Comparison of ENCODE assay signal across 27 cellular contexts in the genomic region with DNA sequence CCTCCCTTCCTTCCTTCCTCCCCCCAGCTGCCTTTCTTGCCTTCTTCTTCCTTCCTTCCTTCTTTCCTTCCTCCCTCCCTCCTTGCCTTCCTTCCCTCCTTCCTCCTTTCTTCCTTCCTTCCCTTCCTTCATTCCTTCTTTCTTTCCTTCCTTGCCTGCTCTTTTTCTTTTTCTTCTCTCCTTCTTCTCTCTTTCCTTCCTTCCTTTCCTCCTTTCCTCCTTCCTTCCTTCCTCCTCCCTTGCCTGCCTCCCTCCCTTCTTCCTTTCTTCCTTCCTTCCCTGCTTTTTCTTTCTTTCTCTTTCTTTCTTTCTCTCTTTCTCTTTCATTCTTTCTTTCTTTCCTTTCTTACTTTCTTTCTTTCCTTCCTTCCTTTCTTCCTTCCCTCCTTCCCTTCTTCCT.
"Had no signal": no experiment of that assay in that cellular context is flagged by ENCODE, and none has a peak within 500 bp of the region (broad histone marks: within the 10 kb centered on the region; RNA-seq: fewer than 3 reads in every experiment).

No MANE protein-coding gene starts in this region.

- DNase-seq: stimulated activated CD4-positive, alpha-beta T cell treated with anti-CD3 and anti-CD28 coated beads, Interleukin-2, amount 100 ng/mL, for 48 hours; stimulated activated CD4-positive, alpha-beta T cell treated with anti-CD3 and anti-CD28 coated beads, Interleukin-4, amount 100 ng/mL, for 1 hour; stimulated activated CD4-positive, alpha-beta T cell treated with anti-CD3 and anti-CD28 coated beads, Interleukin-4, amount 100 ng/mL, for 24 hours; stimulated activated CD4-positive, alpha-beta T cell treated with anti-CD3 and anti-CD28 coated beads, Interleukin-4, amount 100 ng/mL, for 4 hours; stimulated activated CD8-positive, alpha-beta memory T cell treated with anti-CD3 and anti-CD28 coated beads, Interleukin-4, amount 100 ng/mL, for 48 hours; stimulated activated naive B cell treated with anti-CD40 and anti-IgM and Interleukin-4, amounts not matched to agents 10 μg/mL and 1 μg/mL and 100 μg/mL, for 72 hours; stimulated activated naive CD4-positive, alpha-beta T cell; stimulated activated naive CD4-positive, alpha-beta T cell treated with Interleukin-2 at 50 U/mL for 16 hours; stimulated activated naive CD8-positive, alpha-beta T cell treated with anti-CD3 and anti-CD28 coated beads, Interleukin-15, amount 100 ng/mL, for 72 hours; stimulated activated naive CD8-positive, alpha-beta T cell treated with anti-CD3 and anti-CD28 coated beads, Interleukin-15, Interleukin-2, amounts not matched to agents 100 U/mL and 50 U/mL, for 24 hours; stomach; substantia nigra; testis; thyroid gland; tibial artery; transverse colon; trophoblast cell; upper lobe of left lung; upper lobe of right lung; uterus had no signal

- H3K4me3 ChIP-seq: stomach, suprapubic skin, testis, thoracic aorta, thyroid gland, tibial artery, tibial nerve, transverse colon, upper lobe of left lung, upper lobe of right lung, uterus, vagina had no signal

- H3K27me3 ChIP-seq: stomach, suprapubic skin, testis, thyroid gland, tibial artery, tibial nerve, transverse colon, upper lobe of left lung, upper lobe of right lung, uterus, vagina had no signal

- H3K27ac ChIP-seq: stomach, suprapubic skin, testis, thoracic aorta, thyroid gland, tibial artery, tibial nerve, transverse colon, upper lobe of left lung, upper lobe of right lung, uterus, vagina had no signal

- H3K4me1 ChIP-seq: stomach, suprapubic skin, testis, thyroid gland, tibial artery, tibial nerve, transverse colon, upper lobe of left lung, upper lobe of right lung, uterus, vagina had no signal

- FAIRE-seq: urothelium cell line had no signal

- ATAC-seq: stimulated activated effector memory CD8-positive, alpha-beta T cell treated with anti-CD3 and anti-CD28 coated beads, Interleukin-12 subunit alpha, Interleukin-12 subunit beta, amount 100 ng/mL, for 72 hours; stimulated activated memory B cell treated with anti-CD40 and anti-IgM and Interleukin-4, amounts not matched to agents 10 μg/mL and 1 μg/mL and 100 μg/mL, for 72 hours; stimulated activated naive B cell treated with anti-CD40 and anti-IgM and Interleukin-4, amounts not matched to agents 10 μg/mL and 1 μg/mL and 100 μg/mL, for 72 hours; stimulated activated naive CD8-positive, alpha-beta T cell treated with anti-CD3 and anti-CD28 coated beads, Interleukin-15, amount 100 ng/mL, for 72 hours; stimulated activated naive CD8-positive, alpha-beta T cell treated with anti-CD3 and anti-CD28 coated beads, Interleukin-15, Interleukin-2, amounts not matched to agents 100 U/mL and 50 U/mL, for 24 hours; upper lobe of right lung had no signal

- H3K36me3 ChIP-seq: stomach, suprapubic skin, thoracic aorta, thyroid gland, tibial artery, tibial nerve, transverse colon, upper lobe of left lung, upper lobe of right lung, uterus, vagina had no signal

- H3K9me3 ChIP-seq: suprapubic skin, testis, thoracic aorta, thyroid gland, tibial artery, transverse colon, upper lobe of left lung, upper lobe of right lung, uterus, vagina had no signal
